ENCODE assay signal across 9 cellular contexts in genomic region chr16:67170948-67171649, GRCh38. TPM values are rescaled to one million over a fixed set of nuclear protein-coding genes. Genes with fewer than 3 reads are reported as not detected.
DNase-seq lines count a peak whose midpoint lies in the region; ATAC-seq and TF ChIP-seq lines count a peak whose summit lies in the region.
"Had no signal": no experiment of that assay in that cellular context is flagged by ENCODE, and none has a peak within 500 bp of the region (broad histone marks: within the 10 kb centered on the region; RNA-seq: fewer than 3 reads in every experiment).

No MANE protein-coding gene starts in this region.

- H3K4me1 ChIP-seq in CD4-positive, alpha-beta memory T cell (ENCODE audit: insufficient read depth, low read length) = peaks cover 32% of the 10 kb centered on the region

- H3K27ac Mint-ChIP-seq in CD4-positive, alpha-beta memory T cell = peak overlapping the region in 2 of 7 donors; percentile 34 to 64
- peak overlapping the region in 1 of 2 donors; percentile 53 for H3K27ac Mint-ChIP-seq in natural killer cell
- H3K27ac Mint-ChIP-seq: memory B cell had no signal

- H3K9me3 Mint-ChIP-seq in CD4-positive, alpha-beta memory T cell = no peaks in the 10 kb centered on the region
- H3K9me3 Mint-ChIP-seq in natural killer cell = no peaks in the 10 kb centered on the region
- H3K9me3 Mint-ChIP-seq: memory B cell had no signal

- no peaks in the 10 kb centered on the region for H3K36me3 Mint-ChIP-seq in CD4-positive, alpha-beta memory T cell
- H3K36me3 Mint-ChIP-seq in natural killer cell = no peaks in the 10 kb centered on the region

- intact Hi-C loops in CD4-positive, alpha-beta memory T cell (cut with micrococcal nuclease) = no loop called here
- intact Hi-C loops in natural killer cell (cut with micrococcal nuclease) = no loop called here

- H3K36me3 ChIP-seq in CD4-positive, alpha-beta memory T cell (ENCODE audit: insufficient read depth, low read length) = no peaks in the 10 kb centered on the region

- H3K27me3 Mint-ChIP-seq in CD4-positive, alpha-beta memory T cell = peaks cover 18 to 30% of the 10 kb centered on the region in 2 donors
- peaks cover 34 to 45% of the 10 kb centered on the region in 2 donors for H3K27me3 Mint-ChIP-seq in natural killer cell (ENCODE audit: low read depth in 2 of 2)

- H3K9me3 ChIP-seq in CD4-positive, alpha-beta memory T cell (ENCODE audit: control insufficient read depth in 1 of 2, low read length in 2 of 2) = no peaks in the 10 kb centered on the region

- peaks cover 19 to 61% (median 23%) of the 10 kb centered on the region in 4 donors for H3K4me1 Mint-ChIP-seq in CD4-positive, alpha-beta memory T cell
- H3K4me1 Mint-ChIP-seq in natural killer cell = peaks cover 31 to 56% of the 10 kb centered on the region in 2 donors

- no peak for DNase-seq in CD4-positive, alpha-beta memory T cell
- DNase-seq in HT-29 (ENCODE audit: low spot score) (peak; percentile 40), coronary artery (ENCODE audit: low spot score) (no peak), natural killer cell (no peak), HUDEP-2 (lab: John Stamatoyannopoulos, UW; ENCODE audit: unreplicated experiment in 76 of 76) (no peak)
- no peak for DNase-seq in stimulated activated CD4-positive, alpha-beta T cell treated with anti-CD3 and anti-CD28 coated beads, Interleukin-4, amount 100 ng/mL, for 4 hours
- DNase-seq in activated CD4-positive, alpha-beta T cell treated with anti-CD3 and anti-CD28 coated beads for 1 hour = no peak

- H3K4me3 ChIP-seq in CD4-positive, alpha-beta memory T cell (ENCODE audit: low read length in 2 of 2) = no peak overlapping the region
- peak overlapping the region; percentile 76 for H3K4me3 ChIP-seq in coronary artery

- H3K27me3 ChIP-seq in CD4-positive, alpha-beta memory T cell (ENCODE audit: insufficient read depth, low read length) = peaks cover 23% of the 10 kb centered on the region

- CTCF ChIA-PET in CD4-positive, alpha-beta memory T cell (lab: Charles Lee; ENCODE audit: partially characterized antibody) = interaction anchor here (1.1 to 4.1 kb wide), 2 partner anchors 12 to 153 kb away, joined by 3 to 34 read pairs; partner anchors contain the start of genes FBXL8 and TRADD

- peak overlapping the region; percentile 10 to 72 (median 48) for H3K4me3 Mint-ChIP-seq in CD4-positive, alpha-beta memory T cell
- peak overlapping the region; percentile 32 for H3K4me3 Mint-ChIP-seq in natural killer cell

- no peak for ATAC-seq in natural killer cell
- no peak for ATAC-seq in HG03432 (IDR thresholded peaks at IDR 0.05; ENCODE audit: unreplicated experiment)

- POLR2A ChIA-PET in CD4-positive, alpha-beta memory T cell (lab: Charles Lee; ENCODE audit: partially characterized antibody) = interaction anchor here (0.8 to 13.9 kb wide), 5 partner anchors 8 to 22 kb away, joined by 3 to 320 read pairs (median 6); partner anchors contain the start of genes B3GNT9, FBXL8, HSF4 and TRADD

- TF ChIP-seq CTCF in coronary artery (IDR thresholded peaks at IDR 0.05) = no peak
- TF ChIP-seq CTCF in natural killer cell (IDR thresholded peaks at IDR 0.05) = no peak

- no peak overlapping the region for H3K27ac ChIP-seq in CD4-positive, alpha-beta memory T cell (ENCODE audit: low read depth, low read length)
- peak overlapping the region; percentile 87 to 98 for H3K27ac ChIP-seq in coronary artery

RNA-seq across cellular contexts. Expression of gene NOL3, which starts 0.8 kb away (rescaled TPM):
- 10 to 100 TPM in 1 of 2 experiments, 1 to 10 TPM in 1; 9.6 to 12.5 TPM for total RNA-seq in CD4-positive, alpha-beta memory T cell
- 1 to 10 TPM; 1.3 to 1.7 TPM for polyA plus RNA-seq in CD4-positive, alpha-beta memory T cell
- total RNA-seq in HT-29 (2014; rRNA removed; shearing (Covaris generic)) = 95.1 and 97.0 TPM in 2 replicates
- 1 to 10 TPM in 2 of 3 donors, under 1 TPM in 1; 0.88 to 1.3 (median 1.3) TPM for total RNA-seq in natural killer cell

RNA-seq across cellular contexts. Expression of gene HSF4, which starts 6.6 kb away (rescaled TPM):
- total RNA-seq in CD4-positive, alpha-beta memory T cell = 10 to 100 TPM; 93.6 to 98.7 TPM
- polyA plus RNA-seq in CD4-positive, alpha-beta memory T cell = under 1 TPM in 1 of 2 donors, not detected in 1; 0.37 TPM
- total RNA-seq in HT-29 (2014; rRNA removed; shearing (Covaris generic)) = 42.1 and 44.2 TPM in 2 replicates
- 1 to 10 TPM; 6.9 to 8.3 (median 7.3) TPM for total RNA-seq in natural killer cell

RNA-seq across cellular contexts. Expression of gene FBXL8, which starts 11.3 kb away (rescaled TPM):
- total RNA-seq in CD4-positive, alpha-beta memory T cell = 10 to 100 TPM; 69.9 to 76.2 TPM
- polyA plus RNA-seq in CD4-positive, alpha-beta memory T cell = 10 to 100 TPM; 19.2 to 26.5 TPM
- total RNA-seq in HT-29 (2014; rRNA removed; shearing (Covaris generic)) = 27.7 and 34.6 TPM in 2 replicates
- 1 to 10 TPM; 5.2 to 8.3 (median 6.3) TPM for total RNA-seq in natural killer cell

RNA-seq across cellular contexts. Expression of gene TRADD, which starts 11.4 kb away (rescaled TPM):
- 100 to 1,000 TPM; 161 to 173 TPM for total RNA-seq in CD4-positive, alpha-beta memory T cell
- polyA plus RNA-seq in CD4-positive, alpha-beta memory T cell = 100 to 1,000 TPM; 221 to 285 TPM
- total RNA-seq in HT-29 (2014; rRNA removed; shearing (Covaris generic)) = 33.6 and 35.4 TPM in 2 replicates
- 10 to 100 TPM; 15.2 to 27.5 (median 26.8) TPM for total RNA-seq in natural killer cell

RNA-seq across cellular contexts. Expression of gene MATCAP1, which starts 12.7 kb away (rescaled TPM):
- total RNA-seq in CD4-positive, alpha-beta memory T cell = 1 to 10 TPM; 8.6 to 9.0 TPM
- polyA plus RNA-seq in CD4-positive, alpha-beta memory T cell = 1 to 10 TPM; 1.8 to 3.0 TPM
- 41.4 and 41.7 TPM in 2 replicates for total RNA-seq in HT-29 (2014; rRNA removed; shearing (Covaris generic))
- total RNA-seq in natural killer cell = 10 to 100 TPM in 2 of 3 donors, 1 to 10 TPM in 1; 7.2 to 12.6 (median 10.9) TPM

Comparison
In these comparisons a context has a peak if more than half of its experiments do, and no peak if none do; other contexts are left out.
1. RNA of gene NOL3, which starts 0.8 kb away (total RNA-seq): 95.1 to 97.0 TPM in HT-29 and 9.6 to 12.5 TPM in CD4-positive, alpha-beta memory T cell; 0.88 to 1.3 TPM in natural killer cell; every median in the first group is over 4 times any median in the second.